ENCODE assay signal across 8 cellular contexts in the genomic region with DNA sequence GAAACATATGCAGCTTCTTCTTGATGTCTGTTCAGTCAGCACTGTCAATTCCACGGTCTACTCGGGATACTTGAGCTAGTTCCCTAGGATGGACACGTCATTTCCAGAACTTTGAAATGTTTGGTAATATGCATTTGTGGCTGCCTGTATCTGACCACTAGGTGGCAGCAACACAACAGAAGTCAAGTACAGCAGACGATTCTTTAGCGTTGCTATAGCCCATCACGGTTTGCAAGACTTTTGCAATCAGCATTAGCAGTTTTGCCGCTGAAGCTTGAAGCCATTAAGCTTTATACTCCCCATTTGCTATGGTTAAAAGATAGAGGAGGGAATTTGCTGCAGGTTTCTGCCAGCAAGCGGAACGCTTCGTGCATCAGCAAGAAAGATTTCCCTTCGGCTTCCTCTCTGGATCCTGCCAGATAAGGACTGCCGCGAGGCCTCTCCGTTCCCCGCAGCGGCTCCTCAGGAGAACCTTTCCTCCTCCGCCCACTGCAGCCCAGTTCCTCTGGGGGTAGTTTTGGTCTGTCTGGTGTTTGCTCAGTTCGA.
A peak's percentile ranks its signal among the peaks of the same experiment; 100 is the strongest.
DNase-seq lines count a peak whose midpoint lies in the region; ATAC-seq and TF ChIP-seq lines count a peak whose summit lies in the region.

No MANE protein-coding gene starts in this region.

- H3K9me3 ChIP-seq in adrenal gland (replicated peaks in 1 of 3) (no peaks in the 10 kb centered on the region), aorta (ENCODE audit: control insufficient read depth, low read length) (no peaks in the 10 kb centered on the region)

- H3K4me1 ChIP-seq in adrenal gland (replicated peaks in 1 of 2) (peaks cover 0 to 6% of the 10 kb centered on the region in 2 donors), aorta (ENCODE audit: control insufficient read depth in 1 of 2, insufficient read depth in 2 of 2, low read length in 2 of 2) (no peaks in the 10 kb centered on the region)

- H3K27ac ChIP-seq in adrenal gland (peak overlapping the region in 1 of 5 donors; percentile 6), aorta (ENCODE audit: low read depth in 1 of 2, low read length in 2 of 2) (no peak overlapping the region)

- no peak for TF ChIP-seq POLR2A in adrenal gland (IDR thresholded peaks at IDR 0.05)

- H3K27me3 ChIP-seq in adrenal gland = no peaks in the 10 kb centered on the region
- H3K27me3 ChIP-seq in aorta (ENCODE audit: control insufficient read depth in 1 of 2, insufficient read depth in 2 of 2, low read length in 1 of 2) = no peaks in the 10 kb centered on the region

- ATAC-seq in GM21737 (IDR thresholded peaks at IDR 0.05; ENCODE audit: unreplicated experiment) (peak; percentile 65), left ventricle myocardium superior (peak; percentile 96), aorta (ENCODE audit: low FRiP score) (peak; percentile 91)

- H3K4me3 ChIP-seq in adrenal gland (peak overlapping the region in 1 of 4 donors; percentile 48), aorta (ENCODE audit: low read length in 2 of 2) (no peak overlapping the region)

- H3K36me3 ChIP-seq in adrenal gland (replicated peaks in 1 of 2) (no peaks in the 10 kb centered on the region), aorta (ENCODE audit: control insufficient read depth in 1 of 2, insufficient read depth in 2 of 2, low read length in 1 of 2) (no peaks in the 10 kb centered on the region)

- WGBS in adrenal gland, 4 donors = 2 to 9% (median 3%) methylated on average over 12 to 18 of the region's 18 CpGs
- WGBS in aorta, 2 donors = 0 to 1% methylated on average over 18 of the region's 18 CpGs

- intact Hi-C loops in adrenal gland (cut with DNase I) = loop anchor here in 1 of 2 donors (5.0 kb wide), 1 partner anchor 201 kb away; no protein-coding TSS in a partner anchor
- intact Hi-C loops in left ventricle myocardium superior (cut with micrococcal nuclease) = loop anchor here (5.0 kb wide), 1 partner anchor 201 kb away; no protein-coding TSS in a partner anchor
- intact Hi-C loops in aorta (cut with DNase I) = loop anchor here (1.0 to 5.0 kb wide), 2 partner anchors 201 kb away; no protein-coding TSS in a partner anchor

- DNase-seq in D341Med (ENCODE audit: low spot score) = peak; percentile 61
- peak; percentile 61 for DNase-seq in NCI-H1048 (lab: John Stamatoyannopoulos, UW)
- DNase-seq in SW480 (ENCODE audit: low spot score) = peak; percentile 69
- DNase-seq in adrenal gland = peak; percentile 77 to 94 (median 79)
- DNase-seq in left ventricle myocardium superior = peak; percentile 45
- DNase-seq in pulmonary artery endothelial cell (ENCODE audit: low read depth, low spot score) = peak; percentile 81
- peak in 1 of 2 donors; percentile 78 for DNase-seq in aorta

- TF ChIP-seq CTCF in adrenal gland (IDR thresholded peaks at IDR 0.05) = peak; percentile 94 to 98 (median 96)
